22 cellular contexts compared by ENCODE assay signal in genomic region chr17:35496470-35497290, GRCh38. TPM values are rescaled to one million over a fixed set of nuclear protein-coding genes. Genes with fewer than 3 reads are reported as not detected.
A peak's percentile ranks its signal among the peaks of the same experiment; 100 is the strongest.
DNase-seq lines count a peak whose midpoint lies in the region; ATAC-seq and TF ChIP-seq lines count a peak whose summit lies in the region.
"Had no signal": no experiment of that assay in that cellular context is flagged by ENCODE, and none has a peak within 500 bp of the region (broad histone marks: within the 10 kb centered on the region; RNA-seq: fewer than 3 reads in every experiment).

No MANE protein-coding gene starts in this region.

- no peak overlapping the region for H3T11ph ChIP-seq in H9 (ENCODE audit: low read length)

- H3K36me3 ChIP-seq in neural progenitor cell: no peaks in the 10 kb centered on the region
- H3K36me3 ChIP-seq: adrenal gland, SJSA1, tibial artery had no signal

- H4K91ac ChIP-seq in H9 (ENCODE audit: insufficient read length, low read depth, low read length): no peak overlapping the region

- no peak overlapping the region for H3K18ac ChIP-seq in H9 (ENCODE audit: insufficient read length, low read depth, low read length)

- H2BK20ac ChIP-seq in H9 (ENCODE audit: low read depth, low read length, poor library complexity, severe bottlenecking): no peak overlapping the region

- no peak overlapping the region for H2AK5ac ChIP-seq in H9 (ENCODE audit: insufficient read length, low read length)

- H3K14ac ChIP-seq in H9 (ENCODE audit: insufficient read depth, low read length): no peak overlapping the region

- no peak overlapping the region for H4K8ac ChIP-seq in H9 (replicated peaks; ENCODE audit: insufficient read length, low read depth, low read length)

- no peaks in the 10 kb centered on the region for H3K79me1 ChIP-seq in H9 (ENCODE audit: insufficient read depth, low read depth, low read length, poor library complexity, severe bottlenecking)

- H4K20me1 ChIP-seq in H9 (ENCODE audit: control insufficient read depth, insufficient read depth, insufficient read length): peaks cover 5% of the 10 kb centered on the region
- H4K20me1 ChIP-seq in neural progenitor cell (ENCODE audit: low read depth): no peaks in the 10 kb centered on the region

- peaks cover 61% of the 10 kb centered on the region for H3K36me3 Mint-ChIP-seq in activated CD4-positive, alpha-beta T cell treated with anti-CD3 and anti-CD28 coated beads, Interleukin-2, amount 10 ng/mL, durations not matched to agents 24 days and 14 days (ENCODE audit: low read depth)
- peaks cover 26% of the 10 kb centered on the region for H3K36me3 Mint-ChIP-seq in activated CD4-positive, alpha-beta T cell treated with anti-CD3 and anti-CD28 coated beads for 36 hours (ENCODE audit: low read depth)
- H3K36me3 Mint-ChIP-seq in H9 (ENCODE audit: insufficient read depth in 1 of 3, low read depth in 3 of 3): peaks cover 0 to 7% (median 4%) of the 10 kb centered on the region in 3 experiments; a peak in 4 of 7 replicates
- peaks cover 5% of the 10 kb centered on the region for H3K36me3 Mint-ChIP-seq in glutamatergic neuron (ENCODE audit: unreplicated experiment)
- H3K36me3 Mint-ChIP-seq in neural progenitor cell: no peaks in the 10 kb centered on the region

- H3K79me2 ChIP-seq in H9 (ENCODE audit: insufficient read depth, low read length) (no peaks in the 10 kb centered on the region), neural progenitor cell (ENCODE audit: low read depth) (no peaks in the 10 kb centered on the region)

- peaks cover 12% of the 10 kb centered on the region for H3K23me2 ChIP-seq in H9 (ENCODE audit: insufficient read length, low read depth, low read length, poor library complexity, severe bottlenecking)

- H3K4ac ChIP-seq in H9 (ENCODE audit: low read depth, low read length): no peak overlapping the region

- H3K56ac ChIP-seq in H9 (ENCODE audit: insufficient read length, low read depth, low read length): no peak overlapping the region

- no peak overlapping the region for H2BK15ac ChIP-seq in H9 (ENCODE audit: low read depth, low read length)

- peak overlapping the region; percentile 55 for H3K4me2 ChIP-seq in H9 (ENCODE audit: insufficient read depth, insufficient read length, low read length)
- H3K4me2 ChIP-seq in neural progenitor cell: no peak overlapping the region

- H2BK120ac ChIP-seq in H9 (ENCODE audit: low read depth, low read length, poor library complexity, severe bottlenecking): no peak overlapping the region

- no peak for ATAC-seq in activated CD4-positive, alpha-beta T cell treated with anti-CD3 and anti-CD28 coated beads for 36 hours
- ATAC-seq in GM18867 (IDR thresholded peaks at IDR 0.05; ENCODE audit: unreplicated experiment): no peak

- H3K27ac Mint-ChIP-seq in activated CD4-positive, alpha-beta T cell treated with anti-CD3 and anti-CD28 coated beads, Interleukin-2, amount 10 ng/mL, durations not matched to agents 24 days and 14 days: peak overlapping the region; percentile 59
- no peak overlapping the region for H3K27ac Mint-ChIP-seq in activated CD4-positive, alpha-beta T cell treated with anti-CD3 and anti-CD28 coated beads for 36 hours
- H3K27ac Mint-ChIP-seq in H9 (no peak overlapping the region), glutamatergic neuron (ENCODE audit: unreplicated experiment) (no peak overlapping the region), neural progenitor cell (no peak overlapping the region)
- H3K27ac Mint-ChIP-seq: dendritic cell treated with granulocyte-macrophage colony-stimulating factor and Interleukin-4, amounts not matched to agents 40 ng/mL and 50 ng/mL, for 4 days; nephron progenitor cell had no signal

- no peaks in the 10 kb centered on the region for H3K9me3 Mint-ChIP-seq in activated CD4-positive, alpha-beta T cell treated with anti-CD3 and anti-CD28 coated beads, Interleukin-2, amount 10 ng/mL, durations not matched to agents 24 days and 14 days
- H3K9me3 Mint-ChIP-seq in activated CD4-positive, alpha-beta T cell treated with anti-CD3 and anti-CD28 coated beads for 36 hours (ENCODE audit: low read depth): peaks cover 1% of the 10 kb centered on the region
- H3K9me3 Mint-ChIP-seq in H9 (peaks cover 8 to 14% of the 10 kb centered on the region in 2 experiments), glutamatergic neuron (ENCODE audit: unreplicated experiment) (peaks cover 12% of the 10 kb centered on the region), neural progenitor cell (peaks cover 15% of the 10 kb centered on the region)
- H3K9me3 Mint-ChIP-seq: dendritic cell treated with granulocyte-macrophage colony-stimulating factor and Interleukin-4, amounts not matched to agents 40 ng/mL and 50 ng/mL, for 4 days had no signal

- H3K27ac ChIP-seq in H9 (ENCODE audit: insufficient read length, low read depth, low read length) (no peak overlapping the region), neural progenitor cell (no peak overlapping the region)
- H3K27ac ChIP-seq: adrenal gland, C4-2B, SJSA1, tibial artery had no signal

- H2BK12ac ChIP-seq in H9 (ENCODE audit: insufficient read length, low read depth, low read length): no peak overlapping the region

- no peak overlapping the region for H2BK5ac ChIP-seq in H9 (ENCODE audit: insufficient read length, low read length)

- H3K23ac ChIP-seq in H9 (ENCODE audit: insufficient read length, low read depth, low read length): no peak overlapping the region

- intact Hi-C loops in activated CD4-positive, alpha-beta T cell treated with anti-CD3 and anti-CD28 coated beads, Interleukin-2, amount 10 ng/mL, durations not matched to agents 24 days and 14 days (cut with micrococcal nuclease): no loop called here
- intact Hi-C loops in activated CD4-positive, alpha-beta T cell treated with anti-CD3 and anti-CD28 coated beads for 36 hours (cut with DNase I, micrococcal nuclease): no loop called here

- no peaks in the 10 kb centered on the region for H3K4me1 ChIP-seq in H9 (ENCODE audit: insufficient read depth, low read length)
- no peaks in the 10 kb centered on the region for H3K4me1 ChIP-seq in neural progenitor cell
- H3K4me1 ChIP-seq: adrenal gland, SJSA1 had no signal

- no peak overlapping the region for H2AFZ ChIP-seq in H9 (ENCODE audit: low read length)
- peak overlapping the region; percentile 50 for H2AFZ ChIP-seq in neural progenitor cell (replicated peaks)

- H3K27me3 Mint-ChIP-seq in activated CD4-positive, alpha-beta T cell treated with anti-CD3 and anti-CD28 coated beads, Interleukin-2, amount 10 ng/mL, durations not matched to agents 24 days and 14 days: no peaks in the 10 kb centered on the region
- peaks cover 5% of the 10 kb centered on the region for H3K27me3 Mint-ChIP-seq in activated CD4-positive, alpha-beta T cell treated with anti-CD3 and anti-CD28 coated beads for 36 hours
- H3K27me3 Mint-ChIP-seq in H9 (ENCODE audit: low read depth) (peaks cover 96% of the 10 kb centered on the region), glutamatergic neuron (ENCODE audit: unreplicated experiment) (peaks cover 53% of the 10 kb centered on the region), neural progenitor cell (ENCODE audit: insufficient read depth, low read depth) (peaks cover 82% of the 10 kb centered on the region)

- TF ChIP-seq CTCF in H9 (conservative IDR thresholded peaks at IDR 0.05) (no peak), glutamatergic neuron (IDR thresholded peaks at IDR 0.05; ENCODE audit: partially characterized antibody, unreplicated experiment) (no peak), neural progenitor cell (IDR thresholded peaks at IDR 0.05) (no peak)

- POLR2A ChIA-PET in activated CD4-positive, alpha-beta T cell treated with anti-CD3 and anti-CD28 coated beads for 36 hours (lab: Charles Lee): no interaction called here

- H3K9ac ChIP-seq in H9 (ENCODE audit: extremely low read depth, insufficient read length, low read length) (no peak overlapping the region), neural progenitor cell (no peak overlapping the region)

- CTCF ChIA-PET in activated CD4-positive, alpha-beta T cell treated with anti-CD3 and anti-CD28 coated beads for 36 hours (lab: Charles Lee): no interaction called here

- H4K5ac ChIP-seq in H9 (ENCODE audit: insufficient read length, low read depth, low read length): no peak overlapping the region

- H3F3A ChIP-seq in neural progenitor cell (ENCODE audit: low read depth): no peaks in the 10 kb centered on the region

- no peak overlapping the region for H3K4me3 ChIP-seq in neural progenitor cell
- H3K4me3 ChIP-seq: adrenal gland, lung, SJSA1, tibial artery had no signal

- WGBS in H9 (ENCODE audit: extremely low coverage, insufficient read length, low lambda C conversion rate): no CpG with 5 or more reads among the region's 29 CpGs

- DNase-seq in activated CD4-positive, alpha-beta T cell treated with anti-CD3 and anti-CD28 coated beads, Interleukin-2, amount 10 ng/mL, durations not matched to agents 24 days and 14 days: no peak
- no peak for DNase-seq in activated CD4-positive, alpha-beta T cell treated with anti-CD3 and anti-CD28 coated beads for 36 hours
- DNase-seq in H9 (peak; percentile 56), glutamatergic neuron (no peak), neural progenitor cell (ENCODE audit: low spot score) (no peak), T-helper 9 cell (no peak), medulla oblongata (ENCODE audit: extremely low spot score) (no peak)
- DNase-seq: activated T-cell treated with anti-CD3 and anti-CD28 coated beads for 4 hours, adrenal gland, DMS79, NCI-H1417, NCI-H526 treated with DMSO at 0.1 percent for 48 hours, nephron progenitor cell, OCI-M1, tibial artery had no signal

- peak overlapping the region; percentile 39 for H3K4me3 Mint-ChIP-seq in activated CD4-positive, alpha-beta T cell treated with anti-CD3 and anti-CD28 coated beads, Interleukin-2, amount 10 ng/mL, durations not matched to agents 24 days and 14 days
- no peak overlapping the region for H3K4me3 Mint-ChIP-seq in activated CD4-positive, alpha-beta T cell treated with anti-CD3 and anti-CD28 coated beads for 36 hours
- peak overlapping the region in 1 of 2 experiments; percentile 81; a peak in 4 of 5 replicates for H3K4me3 Mint-ChIP-seq in H9
- H3K4me3 Mint-ChIP-seq in glutamatergic neuron (ENCODE audit: unreplicated experiment): peak overlapping the region; percentile 15
- no peak overlapping the region for H3K4me3 Mint-ChIP-seq in neural progenitor cell
- H3K4me3 Mint-ChIP-seq: dendritic cell treated with granulocyte-macrophage colony-stimulating factor and Interleukin-4, amounts not matched to agents 40 ng/mL and 50 ng/mL, for 4 days; nephron progenitor cell had no signal

- H3K9me3 ChIP-seq in H9 (ENCODE audit: control insufficient read depth, low read depth, low read length) (no peaks in the 10 kb centered on the region), neural progenitor cell (ENCODE audit: low read depth) (no peaks in the 10 kb centered on the region)
- H3K9me3 ChIP-seq: adrenal gland, SJSA1, tibial artery had no signal

- H3K27me3 ChIP-seq in H9 (ENCODE audit: insufficient read depth, low read length): peaks cover 70% of the 10 kb centered on the region
- peaks cover 95% of the 10 kb centered on the region for H3K27me3 ChIP-seq in neural progenitor cell
- H3K27me3 ChIP-seq: SJSA1 had no signal

- peaks cover 57% of the 10 kb centered on the region for H3K4me1 Mint-ChIP-seq in activated CD4-positive, alpha-beta T cell treated with anti-CD3 and anti-CD28 coated beads, Interleukin-2, amount 10 ng/mL, durations not matched to agents 24 days and 14 days
- H3K4me1 Mint-ChIP-seq in activated CD4-positive, alpha-beta T cell treated with anti-CD3 and anti-CD28 coated beads for 36 hours: peaks cover 33% of the 10 kb centered on the region
- H3K4me1 Mint-ChIP-seq in H9: peaks cover 22 to 38% of the 10 kb centered on the region in 2 experiments
- H3K4me1 Mint-ChIP-seq in glutamatergic neuron (ENCODE audit: low read depth, unreplicated experiment): peaks cover 8% of the 10 kb centered on the region
- H3K4me1 Mint-ChIP-seq in neural progenitor cell: peaks cover 8% of the 10 kb centered on the region

RNA-seq across cellular contexts. Expression of gene SLFN12L, which starts 40.8 kb away (rescaled TPM):
- 43.1 and 44.8 TPM in 2 replicates for total RNA-seq in activated CD4-positive, alpha-beta T cell treated with anti-CD3 and anti-CD28 coated beads, Interleukin-2, amount 10 ng/mL, durations not matched to agents 24 days and 14 days
- total RNA-seq in activated CD4-positive, alpha-beta T cell treated with anti-CD3 and anti-CD28 coated beads for 36 hours: 10 to 100 TPM; 23.3 to 23.7 TPM
- not detected in 2 replicates for total RNA-seq in H9 (2021)
- total RNA-seq in glutamatergic neuron (ENCODE audit: unreplicated experiment): not detected
- not detected in 2 replicates for total RNA-seq in neural progenitor cell (ENCODE audit: low replicate concordance)
- total RNA-seq: epithelial cell of proximal tubule, HT1080 had no signal

RNA-seq across cellular contexts. Expression of gene SLFN13, which starts 48.1 kb away (rescaled TPM):
- 34.5 and 36.8 TPM in 2 replicates for total RNA-seq in activated CD4-positive, alpha-beta T cell treated with anti-CD3 and anti-CD28 coated beads, Interleukin-2, amount 10 ng/mL, durations not matched to agents 24 days and 14 days
- total RNA-seq in activated CD4-positive, alpha-beta T cell treated with anti-CD3 and anti-CD28 coated beads for 36 hours: 10 to 100 TPM; 18.6 to 22.5 TPM
- total RNA-seq in H9 (2021) (10.1 TPM in 2 replicates), glutamatergic neuron (ENCODE audit: unreplicated experiment) (0.96 TPM), neural progenitor cell (ENCODE audit: low replicate concordance) (0.31 and 0.88 TPM in 2 replicates)

Comparison
In these comparisons a context has a peak if more than half of its experiments do, and no peak if none do; other contexts are left out.
1. H3K4me3 Mint-ChIP-seq: peak in activated CD4-positive, alpha-beta T cell treated with anti-CD3 and anti-CD28 coated beads, Interleukin-2, amount 10 ng/mL, durations not matched to agents 24 days and 14 days (single experiment) and glutamatergic neuron (single experiment); none in activated CD4-positive, alpha-beta T cell treated with anti-CD3 and anti-CD28 coated beads for 36 hours (single experiment) and neural progenitor cell (single experiment).
2. RNA of gene SLFN12L, which starts 40.8 kb away (total RNA-seq): 43.1 to 44.8 TPM in activated CD4-positive, alpha-beta T cell treated with anti-CD3 and anti-CD28 coated beads, Interleukin-2, amount 10 ng/mL, durations not matched to agents 24 days and 14 days and 23.3 to 23.7 TPM in activated CD4-positive, alpha-beta T cell treated with anti-CD3 and anti-CD28 coated beads for 36 hours; not detected in H9, not detected in glutamatergic neuron (single experiment) and not detected in neural progenitor cell; every median in the first group is over 10 times any median in the second.